Comparison of ENCODE assay signal across 21 cellular contexts in the genomic region with DNA sequence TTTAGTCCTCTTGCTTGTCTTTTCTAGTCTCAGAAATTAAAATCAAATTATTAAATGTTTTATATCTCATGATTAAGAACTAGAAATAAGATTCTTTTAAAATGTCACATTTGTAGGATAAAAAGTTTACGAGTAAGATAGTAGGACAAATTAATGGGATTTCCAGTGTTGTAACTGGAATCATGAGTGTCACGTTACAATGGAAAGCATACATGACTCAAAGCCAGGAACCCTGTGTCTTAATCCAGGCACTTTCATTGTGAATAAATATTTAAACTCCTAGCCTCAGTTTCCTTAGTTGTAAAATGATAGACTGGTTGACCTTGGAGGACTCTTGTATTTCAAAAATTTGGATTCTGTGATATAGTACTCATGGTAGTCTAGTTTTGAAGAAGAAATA.
DNase-seq lines count a peak whose midpoint lies in the region; ATAC-seq, FAIRE-seq and TF ChIP-seq lines count a peak whose summit lies in the region.
"Had no signal": no experiment of that assay in that cellular context is flagged by ENCODE, and none has a peak within 500 bp of the region (broad histone marks: within the 10 kb centered on the region; RNA-seq: fewer than 3 reads in every experiment).

No MANE protein-coding gene starts in this region.

- H3K9me3 Mint-ChIP-seq in nephron = no peaks in the 10 kb centered on the region
- H3K9me3 Mint-ChIP-seq: CD8-positive, alpha-beta memory T cell had no signal

- FAIRE-seq in GM19239 (lab: Jason Lieb, UNC) = no peak
- FAIRE-seq: D721Med, HTR-8/SVneo had no signal

- no peak for ATAC-seq in GM21390 (IDR thresholded peaks at IDR 0.05; ENCODE audit: unreplicated experiment)

- H3K4me3 Mint-ChIP-seq in nephron = no peak overlapping the region
- H3K4me3 Mint-ChIP-seq: CD8-positive, alpha-beta memory T cell had no signal

- no peaks in the 10 kb centered on the region for H3K4me1 Mint-ChIP-seq in nephron

- no peak for TF ChIP-seq CTCF in fibroblast of mammary gland (conservative IDR thresholded peaks at IDR 0.05; ENCODE audit: control insufficient read depth, insufficient read depth, low read depth, low read length)
- TF ChIP-seq CTCF in nephron (IDR thresholded peaks at IDR 0.05; ENCODE audit: unreplicated experiment in 3 of 3) = no peak

- H3K27ac Mint-ChIP-seq in nephron = peak overlapping the region; percentile 18 to 88 (median 36)
- H3K27ac Mint-ChIP-seq: CD8-positive, alpha-beta memory T cell had no signal

- no peak overlapping the region for H3K4me3 ChIP-seq in fibroblast of mammary gland (ENCODE audit: control insufficient read depth, low read depth, low read length)
- H3K4me3 ChIP-seq: HAP-1 had no signal

- no peaks in the 10 kb centered on the region for H3K27me3 Mint-ChIP-seq in nephron (ENCODE audit: low read depth)
- H3K27me3 Mint-ChIP-seq: CD8-positive, alpha-beta memory T cell had no signal

- DNase-seq in EH (ENCODE audit: low read depth) = peak; percentile 7
- DNase-seq in HCEC 1CT = peak; percentile 12
- DNase-seq in fibroblast of mammary gland (ENCODE audit: low read depth) = peak; percentile 23
- DNase-seq in GM19239 (ENCODE audit: insufficient read length, low spot score) = no peak
- no peak for DNase-seq in amygdala (lab: John Stamatoyannopoulos, UW)
- DNase-seq: ACHN; C1 segment of cervical spinal cord; CD8-positive, alpha-beta memory T cell; DMS79; NCI-H1105 treated with DMSO at 0.1 percent for 48 hours; NCI-H1694; NCI-H2081 treated with DMSO at 0.1 percent for 48 hours; NCI-H2227 treated with DMSO at 0.1 percent for 48 hours; NCI-H510A treated with DMSO at 0.1 percent for 48 hours; NCI-H774; Right ventricle myocardium superior had no signal

- peaks cover 39% of the 10 kb centered on the region for H3K36me3 Mint-ChIP-seq in nephron (ENCODE audit: low read depth)

Comparison
In these comparisons a context has a peak if more than half of its experiments do, and no peak if none do; other contexts are left out.
1. DNase-seq: peak in EH (single experiment), HCEC 1CT (single experiment) and fibroblast of mammary gland (single experiment); none in GM19239 (single experiment) and amygdala (0 of 56).